ENCODE assay signal across 9 cellular contexts in genomic region chr9:75083188-75083976, GRCh38. TPM values are rescaled to one million over a fixed set of nuclear protein-coding genes. Genes with fewer than 3 reads are reported as not detected.
DNase-seq lines count a peak whose midpoint lies in the region; ATAC-seq and TF ChIP-seq lines count a peak whose summit lies in the region.
"Had no signal": no experiment of that assay in that cellular context is flagged by ENCODE, and none has a peak within 500 bp of the region (broad histone marks: within the 10 kb centered on the region; RNA-seq: fewer than 3 reads in every experiment).

No MANE protein-coding gene starts in this region.

- 0 out of 2 replicates have a peak, but pooled peaks cover 5% of the 10 kb centered on the region for H3F3A ChIP-seq in OCI-LY1 (ENCODE audit: insufficient read depth, low read length)

- H2AFZ ChIP-seq in OCI-LY1 (ENCODE audit: low read length) = no peak overlapping the region

- H3K4me2 ChIP-seq in OCI-LY1 (ENCODE audit: low read length) = peak overlapping the region; percentile 20; the same call in 1 of the 2 replicates

- no peaks in the 10 kb centered on the region for H3K9me2 ChIP-seq in OCI-LY1 (ENCODE audit: low read depth, low read length)

- H3K4me1 ChIP-seq in OCI-LY1 (ENCODE audit: insufficient read depth, low read length, severe bottlenecking) = peaks cover 40% of the 10 kb centered on the region
- peaks cover 15% of the 10 kb centered on the region for H3K4me1 ChIP-seq in effector memory CD4-positive, alpha-beta T cell (ENCODE audit: control insufficient read depth, insufficient read depth, low read length, poor library complexity, severe bottlenecking)

- TF ChIP-seq CTCF in OCI-LY1 (IDR thresholded peaks at IDR 0.05; ENCODE audit: low read length) = no peak

- ATAC-seq in HG03196 (IDR thresholded peaks at IDR 0.05; ENCODE audit: unreplicated experiment) (no peak), HG03354 (IDR thresholded peaks at IDR 0.05; ENCODE audit: poor library complexity, severe bottlenecking, unreplicated experiment) (no peak)

- peak overlapping the region; percentile 94 for H3K27ac ChIP-seq in OCI-LY1 (ENCODE audit: low read depth, low read length, poor library complexity, severe bottlenecking)
- H3K27ac ChIP-seq in effector memory CD4-positive, alpha-beta T cell (ENCODE audit: insufficient read depth, low read length, poor library complexity, severe bottlenecking) = peak overlapping the region; percentile 42

- H3K27me3 ChIP-seq in OCI-LY1 (ENCODE audit: insufficient read depth, low read length) = no peaks in the 10 kb centered on the region
- H3K27me3 ChIP-seq in effector memory CD4-positive, alpha-beta T cell (replicated peaks; ENCODE audit: control insufficient read depth, insufficient read depth, low read length, poor library complexity, severe bottlenecking) = no peaks in the 10 kb centered on the region

- peaks cover 8% of the 10 kb centered on the region for H3K79me2 ChIP-seq in OCI-LY1 (ENCODE audit: insufficient read depth, low read length)

- no peak overlapping the region for H3K4me3 ChIP-seq in OCI-LY1 (ENCODE audit: low read depth, low read length, poor library complexity, severe bottlenecking)
- no peak overlapping the region for H3K4me3 ChIP-seq in effector memory CD4-positive, alpha-beta T cell (ENCODE audit: insufficient read depth, low read depth, low read length, poor library complexity, severe bottlenecking)

- no peaks in the 10 kb centered on the region for H4K20me1 ChIP-seq in OCI-LY1 (ENCODE audit: insufficient read depth, low read length)

- H3K9me3 ChIP-seq in OCI-LY1 (ENCODE audit: low read length) = no peaks in the 10 kb centered on the region
- H3K9me3 ChIP-seq in effector memory CD4-positive, alpha-beta T cell (ENCODE audit: control insufficient read depth, low read length) = no peaks in the 10 kb centered on the region

- H3K36me3 ChIP-seq in OCI-LY1 (ENCODE audit: insufficient read depth, low read length) = peaks cover 20% of the 10 kb centered on the region; the same call in 1 of the 2 replicates
- H3K36me3 ChIP-seq in effector memory CD4-positive, alpha-beta T cell (ENCODE audit: control insufficient read depth, insufficient read depth, low read length) = peaks cover 26% of the 10 kb centered on the region

- peak overlapping the region; percentile 15; the same call in 1 of the 2 replicates for H3K9ac ChIP-seq in OCI-LY1 (ENCODE audit: low read length)

- DNase-seq in Ammon's horn (ENCODE audit: low spot score) (peak; percentile 60), mucosa of gallbladder (ENCODE audit: low spot score) (peak; percentile 53), NCI-H526 treated with DMSO at 0.1 percent for 48 hours (lab: John Stamatoyannopoulos, UW) (no peak), NCI-H1694 (lab: John Stamatoyannopoulos, UW) (no peak)
- DNase-seq in effector memory CD4-positive, alpha-beta T cell = peak; percentile 17 to 55 (median 35)
- DNase-seq: MV-4-11 had no signal

RNA-seq across cellular contexts. Expression of gene NMRK1, which starts 4.6 kb away (rescaled TPM):
- total RNA-seq in mucosa of gallbladder = 32.9 TPM

RNA-seq across cellular contexts. Expression of gene OSTF1, which starts 4.9 kb away (rescaled TPM):
- total RNA-seq in mucosa of gallbladder = 54.7 TPM

RNA-seq across cellular contexts. Expression of gene CARNMT1, which starts 55.3 kb away (rescaled TPM):
- 24.6 TPM for total RNA-seq in mucosa of gallbladder

Comparison
In these comparisons a context has a peak if more than half of its experiments do, and no peak if none do; other contexts are left out.
1. DNase-seq: peak in Ammon's horn (single experiment), effector memory CD4-positive, alpha-beta T cell (3 of 3) and mucosa of gallbladder (single experiment); none in NCI-H526 treated with DMSO at 0.1 percent for 48 hours (single experiment) and NCI-H1694 (single experiment).